ENCODE assay signal across 12 cellular contexts in the genomic region with DNA sequence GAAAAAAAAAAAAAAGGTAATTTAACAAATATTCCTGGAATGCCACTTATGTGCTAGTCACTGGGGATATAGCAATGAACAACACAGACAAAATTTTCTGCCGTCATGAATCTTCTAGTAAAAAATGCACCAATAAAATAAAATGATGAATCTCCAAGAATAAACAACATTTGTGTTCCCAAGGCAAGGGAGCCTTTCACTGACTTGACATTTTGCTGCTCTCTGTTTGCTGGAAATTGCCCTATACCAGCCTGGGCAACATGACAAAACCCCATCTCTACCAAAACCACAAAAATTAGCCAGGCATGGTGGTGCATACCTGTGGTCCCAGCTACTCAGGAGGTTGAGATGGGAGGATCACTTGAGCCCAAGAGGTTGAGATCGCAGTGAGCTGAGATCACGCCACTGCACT.
DNase-seq lines count a peak whose midpoint lies in the region; ATAC-seq and TF ChIP-seq lines count a peak whose summit lies in the region.
"Had no signal": no experiment of that assay in that cellular context is flagged by ENCODE, and none has a peak within 500 bp of the region (broad histone marks: within the 10 kb centered on the region; RNA-seq: fewer than 3 reads in every experiment).

No MANE protein-coding gene starts in this region.

- no peaks in the 10 kb centered on the region for H3K9me2 ChIP-seq in PC-9 (ENCODE audit: insufficient read depth)

- TF ChIP-seq CTCF in DND-41 (IDR thresholded peaks at IDR 0.05; ENCODE audit: borderline replicate concordance, extremely low read depth, low read length, poor library complexity, severe bottlenecking) (no peak), PC-9 (conservative IDR thresholded peaks at IDR 0.05) (no peak)

- no peak overlapping the region for H3K4me3 ChIP-seq in DND-41 (ENCODE audit: low read depth in 1 of 2, low read length in 2 of 2)
- no peak overlapping the region for H3K4me3 ChIP-seq in PC-9
- H3K4me3 ChIP-seq: gastroesophageal sphincter had no signal

- H3K9me3 ChIP-seq in DND-41 (ENCODE audit: insufficient read depth, low read length, severe bottlenecking) (no peaks in the 10 kb centered on the region), PC-9 (ENCODE audit: insufficient read depth, low read depth) (no peaks in the 10 kb centered on the region; the same call in 1 of the 2 replicates)
- H3K9me3 ChIP-seq: gastroesophageal sphincter had no signal

- H3K36me3 ChIP-seq in DND-41 (ENCODE audit: insufficient read depth, low read length) (no peaks in the 10 kb centered on the region), PC-9 (ENCODE audit: low read depth) (no peaks in the 10 kb centered on the region)
- H3K36me3 ChIP-seq: gastroesophageal sphincter had no signal

- H2AFZ ChIP-seq in DND-41 (ENCODE audit: low read depth, low read length) (no peak overlapping the region), PC-9 (peak overlapping the region; percentile 35; the same call in 1 of the 2 replicates)

- H3K4me1 ChIP-seq in DND-41 (ENCODE audit: insufficient read depth, low read length) (no peaks in the 10 kb centered on the region), PC-9 (replicated peaks; ENCODE audit: insufficient read depth) (peaks cover 37% of the 10 kb centered on the region)
- H3K4me1 ChIP-seq: gastroesophageal sphincter had no signal

- intact Hi-C loops in PC-9 (cut with micrococcal nuclease; ENCODE audit: unreplicated experiment), result loop anchor here (1.0 to 10.0 kb wide), 5 partner anchors 25 to 97 kb away; no protein-coding TSS in a partner anchor

- CTCF ChIA-PET in PC-9 (lab: Charles Lee), result interaction anchor here (0.7 kb wide), 1 partner anchor 50 kb away, joined by 5 read pairs; no protein-coding TSS in a partner anchor

- H3F3A ChIP-seq in PC-9 (ENCODE audit: insufficient read depth, low read depth), result peaks cover 29% of the 10 kb centered on the region

- TSS peak; percentile 68 for BruUV-seq in PC-9 (replicated peaks; lab: Mats Ljungman, UMichigan)

- H3K79me2 ChIP-seq in DND-41 (ENCODE audit: insufficient read depth, low read length) (no peaks in the 10 kb centered on the region), PC-9 (ENCODE audit: low read depth) (no peaks in the 10 kb centered on the region)

- no peak overlapping the region for H3K9ac ChIP-seq in DND-41 (ENCODE audit: low read depth, low read length)

- no peaks in the 10 kb centered on the region for H3K27me3 ChIP-seq in DND-41 (ENCODE audit: insufficient read depth, low read length, poor library complexity)
- H3K27me3 ChIP-seq in PC-9 (ENCODE audit: insufficient read depth, low read depth), result no peaks in the 10 kb centered on the region
- H3K27me3 ChIP-seq: gastroesophageal sphincter had no signal

- H4K20me1 ChIP-seq in DND-41 (ENCODE audit: insufficient read depth, low read length) (no peaks in the 10 kb centered on the region), PC-9 (ENCODE audit: insufficient read depth) (no peaks in the 10 kb centered on the region)

- H3K27ac ChIP-seq in DND-41 (ENCODE audit: low read length), result no peak overlapping the region
- peak overlapping the region; percentile 97 for H3K27ac ChIP-seq in PC-9
- H3K27ac ChIP-seq: gastroesophageal sphincter, VCaP had no signal

- H3K4me2 ChIP-seq in DND-41 (ENCODE audit: insufficient read depth, low read length) (no peak overlapping the region), PC-9 (peak overlapping the region; percentile 71)

- ATAC-seq in DND-41 (ENCODE audit: insufficient read depth, low read depth), result 0 out of 3 replicates have a peak, but pooled peaks have one; percentile 42
- ATAC-seq: gastroesophageal sphincter, right cardiac atrium had no signal

- DNase-seq in DND-41 (peak; percentile 10), PC-9 (peak; percentile 85 to 96), dedifferentiated amniotic fluid mesenchymal stem cell (ENCODE audit: extremely low spot score) (peak; percentile 89), non-pigmented ciliary epithelial cell (ENCODE audit: low read depth) (peak; percentile 78), NCI-H2107 (lab: John Stamatoyannopoulos, UW) (no peak), SKM-1 (lab: John Stamatoyannopoulos, UW; ENCODE audit: unreplicated experiment) (no peak), HPDE6-E6E7 (ENCODE audit: extremely low spot score) (no peak), 8988T (no peak)
- DNase-seq: central memory CD4-positive, alpha-beta T cell; right cardiac atrium had no signal

- POLR2A ChIA-PET in PC-9 (lab: Charles Lee; ENCODE audit: unreplicated experiment), result interaction anchor here (0.6 to 2.2 kb wide), 13 partner anchors 13 to 299 kb away, joined by 3 to 39 read pairs (median 7); a partner anchor contains a TSS

Comparison
In these comparisons a context has a peak if more than half of its experiments do, and no peak if none do; other contexts are left out.
1. DNase-seq: peak in DND-41 (single experiment), PC-9 (2 of 2), dedifferentiated amniotic fluid mesenchymal stem cell (single experiment) and non-pigmented ciliary epithelial cell (single experiment); none in NCI-H2107 (single experiment), SKM-1 (single experiment), HPDE6-E6E7 (single experiment) and 8988T (single experiment).